ENCODE assay signal across 8 cellular contexts in the genomic region with DNA sequence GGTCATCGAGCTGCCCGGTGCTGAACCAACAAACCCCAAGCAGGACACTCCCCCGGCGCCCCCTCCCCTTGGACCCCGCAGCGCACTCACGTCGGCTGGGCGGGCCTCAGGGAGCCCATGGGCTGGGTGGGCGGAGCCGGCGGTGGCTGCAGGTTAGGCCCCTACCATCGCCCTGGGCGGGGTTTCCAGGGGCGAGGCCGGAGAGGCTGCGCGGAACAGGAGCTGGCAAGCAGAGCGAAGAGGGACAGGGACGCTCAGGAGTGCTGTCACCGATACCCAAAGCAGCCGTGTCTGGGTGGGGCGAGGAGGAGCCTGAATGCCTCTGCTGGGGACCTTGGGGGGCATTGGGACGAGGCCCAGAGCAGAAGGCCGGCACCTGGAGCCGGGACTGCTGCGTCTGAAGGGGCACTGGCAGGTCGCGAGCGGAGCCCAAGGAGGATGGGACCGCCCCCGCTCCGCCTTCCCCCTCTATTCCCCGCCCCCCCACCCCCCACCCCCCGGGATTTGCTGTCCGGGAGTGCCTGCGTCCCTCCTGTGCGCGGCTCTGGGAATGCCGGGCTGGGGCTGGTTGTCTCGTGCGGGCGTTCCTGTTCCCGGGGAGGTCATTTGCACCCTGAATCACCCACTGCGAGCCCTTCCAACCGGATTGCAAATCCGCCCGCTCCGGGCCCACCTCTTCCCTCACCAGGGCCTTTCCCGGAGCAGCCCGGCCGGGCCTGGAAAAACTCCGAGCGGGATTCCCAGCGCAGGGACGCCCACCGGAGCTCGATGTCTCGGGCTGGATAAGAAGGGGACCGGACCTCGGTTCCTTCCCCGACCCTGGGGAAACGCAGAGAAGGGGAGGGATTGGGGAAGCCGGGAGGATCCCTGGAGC. TPM values are rescaled to one million over a fixed set of nuclear protein-coding genes. Genes with fewer than 3 reads are reported as not detected.
DNase-seq lines count a peak whose midpoint lies in the region; ATAC-seq and TF ChIP-seq lines count a peak whose summit lies in the region.

No MANE protein-coding gene starts in this region.

- ATAC-seq in HG02759 (IDR thresholded peaks at IDR 0.05; ENCODE audit: unreplicated experiment) (peak; percentile 62), activated B cell treated with CpG ODN at 0.5 μM for 24 hours (ENCODE audit: low read depth) (peak; percentile 52), GM19328 (IDR thresholded peaks at IDR 0.05; ENCODE audit: unreplicated experiment) (no peak)

- no peaks in the 10 kb centered on the region for H3K9me3 Mint-ChIP-seq in activated B cell treated with CpG ODN at 0.5 μM for 24 hours

- POLR2A ChIA-PET in GM10248 (lab: Yijun Ruan, JAX) (interaction anchor here (0.5 to 0.7 kb wide), 2 partner anchors 282 to 1542 kb away, joined by 3 to 4 read pairs; no protein-coding TSS in a partner anchor), activated B cell treated with CpG ODN at 0.5 μM for 24 hours (lab: Charles Lee) (interaction anchor here (0.9 to 1.3 kb wide), 4 partner anchors 18 to 206 kb away, joined by 3 to 5 read pairs (median 3); no protein-coding TSS in a partner anchor)

- no peak for TF ChIP-seq CTCF in GM10248 (IDR thresholded peaks at IDR 0.05; ENCODE audit: control extremely low read depth, extremely low read depth, low read depth, missing control alignments)
- TF ChIP-seq CTCF in activated B cell treated with CpG ODN at 0.5 μM for 24 hours (IDR thresholded peaks at IDR 0.05): no peak

- CTCF ChIA-PET in GM10248 (lab: Yijun Ruan, JAX): interaction anchor here (0.7 to 1.7 kb wide), 2 partner anchors 20 to 211 kb away, joined by 3 read pairs; no protein-coding TSS in a partner anchor
- CTCF ChIA-PET in activated B cell treated with CpG ODN at 0.5 μM for 24 hours (lab: Charles Lee): no interaction called here

- intact Hi-C loops in activated B cell treated with CpG ODN at 0.5 μM for 24 hours (cut with micrococcal nuclease): no loop called here

- DNase-seq in GM10248 (ENCODE audit: extremely low spot score): peak; percentile 91
- DNase-seq in NCI-H2171 treated with DMSO at 0.1 percent for 48 hours (lab: John Stamatoyannopoulos, UW): peak; percentile 78
- DNase-seq in activated B cell treated with CpG ODN at 0.5 μM for 24 hours: peak; percentile 66
- peak; percentile 53 for DNase-seq in central memory CD4-positive, alpha-beta T cell
- peak; percentile 90 for DNase-seq in kidney tubule cell (ENCODE audit: low spot score)
- peak; percentile 69 for DNase-seq in stimulated activated CD4-positive, alpha-beta T cell treated with anti-CD3 and anti-CD28 coated beads, Interleukin-4, amount 100 ng/mL, for 24 hours

- peaks cover 40% of the 10 kb centered on the region for H3K4me1 Mint-ChIP-seq in activated B cell treated with CpG ODN at 0.5 μM for 24 hours

- no peak overlapping the region for H3K27ac Mint-ChIP-seq in activated B cell treated with CpG ODN at 0.5 μM for 24 hours

- peaks cover 10% of the 10 kb centered on the region for H3K36me3 Mint-ChIP-seq in activated B cell treated with CpG ODN at 0.5 μM for 24 hours (ENCODE audit: low read depth)

- H3K27me3 Mint-ChIP-seq in activated B cell treated with CpG ODN at 0.5 μM for 24 hours: no peaks in the 10 kb centered on the region

- H3K4me3 Mint-ChIP-seq in activated B cell treated with CpG ODN at 0.5 μM for 24 hours: peak overlapping the region; percentile 83

RNA-seq across cellular contexts. Expression of a gene that starts 0.9 kb away (rescaled TPM):
- 64.5 and 75.7 TPM in 2 replicates for total RNA-seq in activated B cell treated with CpG ODN at 0.5 μM for 24 hours

RNA-seq across cellular contexts. Expression of a gene that starts 58.8 kb away (rescaled TPM):
- 44.1 and 62.4 TPM in 2 replicates for total RNA-seq in activated B cell treated with CpG ODN at 0.5 μM for 24 hours
